In genomic region chr4:74934822-74935326, GRCh38 we compare ENCODE assay signal across 8 cellular contexts. TPM values are rescaled to one million over a fixed set of nuclear protein-coding genes. Genes with fewer than 3 reads are reported as not detected.
DNase-seq lines count a peak whose midpoint lies in the region; TF ChIP-seq lines count a peak whose summit lies in the region.

No MANE protein-coding gene starts in this region.

- no peaks in the 10 kb centered on the region for H3K9me3 ChIP-seq in fibroblast of lung (ENCODE audit: control insufficient read depth, insufficient read depth, low read depth, low read length)

- H3K9me3 Mint-ChIP-seq in progenitor cell of endocrine pancreas (ENCODE audit: low read depth), result no peaks in the 10 kb centered on the region

- peak overlapping the region; percentile 82 for H3K4me3 Mint-ChIP-seq in progenitor cell of endocrine pancreas (ENCODE audit: low read depth)

- H4K20me1 ChIP-seq in fibroblast of lung (ENCODE audit: control insufficient read depth, extremely low read depth, insufficient read depth, low read length), result no peaks in the 10 kb centered on the region

- no peaks in the 10 kb centered on the region for H3K36me3 Mint-ChIP-seq in progenitor cell of endocrine pancreas (ENCODE audit: insufficient read depth)

- H3K4me1 Mint-ChIP-seq in progenitor cell of endocrine pancreas (ENCODE audit: low read depth), result peaks cover 31% of the 10 kb centered on the region

- peaks cover 4% of the 10 kb centered on the region for H3K4me1 ChIP-seq in fibroblast of lung (ENCODE audit: control insufficient read depth, extremely low read depth, insufficient read depth, low read length)

- H3K27me3 ChIP-seq in fibroblast of lung (ENCODE audit: control insufficient read depth, insufficient read depth, low read length), result peaks cover 9% of the 10 kb centered on the region

- H3K36me3 ChIP-seq in fibroblast of lung (ENCODE audit: control insufficient read depth, insufficient read depth, low read length), result no peaks in the 10 kb centered on the region

- no peak overlapping the region for H3K9ac ChIP-seq in fibroblast of lung (ENCODE audit: insufficient read depth, low read length)

- H3K4me3 ChIP-seq in fibroblast of lung (replicated peaks in 1 of 4; ENCODE audit: control extremely low read depth in 1 of 4, insufficient read depth in 1 of 4, low read depth in 3 of 4, low read length in 4 of 4), result peak overlapping the region in 2 of 4 experiments; percentile 18 to 52

- peak overlapping the region; percentile 46 for H3K27ac Mint-ChIP-seq in progenitor cell of endocrine pancreas

- TF ChIP-seq CTCF in fibroblast of lung (conservative IDR thresholded peaks at IDR 0.05 in 1 of 2, IDR thresholded peaks at IDR 0.05 in 1 of 2; ENCODE audit: low read depth in 1 of 2, low read length in 2 of 2), result no peak
- no peak for TF ChIP-seq CTCF in progenitor cell of endocrine pancreas (IDR thresholded peaks at IDR 0.05; ENCODE audit: unreplicated experiment)
- TF ChIP-seq CTCF in RWPE1 (conservative IDR thresholded peaks at IDR 0.05; ENCODE audit: low read depth), result no peak

- no peak overlapping the region for H3K27ac ChIP-seq in fibroblast of lung (ENCODE audit: insufficient read depth, low read length)
- no peak overlapping the region for H3K27ac ChIP-seq in RWPE1

- peak; percentile 23 for DNase-seq in DMS 273 treated with DMSO at 0.1 percent for 48 hours (lab: John Stamatoyannopoulos, UW)
- DNase-seq in NCI-H1694 (lab: John Stamatoyannopoulos, UW), result peak; percentile 35
- no peak for DNase-seq in fibroblast of lung (ENCODE audit: low read depth in 2 of 2)
- DNase-seq in progenitor cell of endocrine pancreas (ENCODE audit: low spot score, unreplicated experiment), result no peak
- DNase-seq in RWPE1 (ENCODE audit: low spot score), result no peak
- DNase-seq in NOMO-1 treated with dmso at 0.1 percent for 144 hours (lab: John Stamatoyannopoulos, UW; ENCODE audit: unreplicated experiment), result no peak
- DNase-seq in cerebellar nuclear complex (lab: John Stamatoyannopoulos, UW), result no peak
- DNase-seq in superior temporal gyrus (ENCODE audit: extremely low spot score), result no peak

- no peak overlapping the region for H2AFZ ChIP-seq in fibroblast of lung (ENCODE audit: low read length)

- POLR2A ChIA-PET in RWPE1 (lab: Yijun Ruan, JAX; ENCODE audit: low non-redundant PET), result no interaction called here

- no peaks in the 10 kb centered on the region for H3K79me2 ChIP-seq in fibroblast of lung (ENCODE audit: control insufficient read depth, insufficient read depth, low read length)

- H3K27me3 Mint-ChIP-seq in progenitor cell of endocrine pancreas, result peaks cover 22% of the 10 kb centered on the region

- CTCF ChIA-PET in RWPE1 (lab: Yijun Ruan, JAX), result interaction anchor here (0.5 to 0.6 kb wide), 4 partner anchors 601 to 1422 kb away, joined by 3 read pairs; no protein-coding TSS in a partner anchor

- H3K4me2 ChIP-seq in fibroblast of lung (ENCODE audit: extremely low read depth, insufficient read depth, low read length), result peak overlapping the region; percentile 74

RNA-seq across cellular contexts. Expression of gene PARM1, which starts 2.0 kb away (rescaled TPM):
- total RNA-seq in fibroblast of lung (0.77 and 2.0 TPM in 2 replicates), progenitor cell of endocrine pancreas (6.4 and 7.4 TPM in 2 replicates)
- polyA plus RNA-seq in fibroblast of lung, result 0.20 and 0.30 TPM in 2 replicates
- 0.16 and 0.62 TPM in 2 replicates for polyA plus RNA-seq in fibroblast of lung (2012)
- 0.11 TPM in 1 of 2 replicates, not detected in the other for polyA minus RNA-seq in fibroblast of lung (ENCODE audit: low replicate concordance)

Comparison
In these comparisons a context has a peak if more than half of its experiments do, and no peak if none do; other contexts are left out.
1. DNase-seq: peak in DMS 273 treated with DMSO at 0.1 percent for 48 hours (single experiment) and NCI-H1694 (single experiment); none in fibroblast of lung (0 of 2), progenitor cell of endocrine pancreas (single experiment), RWPE1 (single experiment), NOMO-1 treated with dmso at 0.1 percent for 144 hours (single experiment), cerebellar nuclear complex (0 of 2) and superior temporal gyrus (single experiment).